ENCODE assay signal across 22 cellular contexts in genomic region chr10:116611153-116611545, GRCh38. TPM values are rescaled to one million over a fixed set of nuclear protein-coding genes. Genes with fewer than 3 reads are reported as not detected.
"Had no signal": no experiment of that assay in that cellular context is flagged by ENCODE, and none has a peak within 500 bp of the region (broad histone marks: within the 10 kb centered on the region; RNA-seq: fewer than 3 reads in every experiment).

No MANE protein-coding gene starts in this region.

- H3K4me3 ChIP-seq: K562, SJCRH30 had no signal

- ATAC-seq: K562, SK-N-SH treated with all-trans-retinoic acid at 6 μM for 48 hours had no signal

- H3K9ac ChIP-seq: KMS-11 had no signal

- H3K27ac Mint-ChIP-seq: IgD-negative memory B cell had no signal

- H3K36me3 Mint-ChIP-seq: IgD-negative memory B cell had no signal

- H3K4me3 Mint-ChIP-seq: IgD-negative memory B cell had no signal

- H3K4me2 ChIP-seq: KMS-11 had no signal

- H3K9me3 ChIP-seq: SJCRH30 had no signal

- H3K27me3 ChIP-seq: SJCRH30 had no signal

- H3K27ac ChIP-seq: HL-60, KMS-11, RWPE1, SJCRH30 had no signal

- H3K36me3 ChIP-seq: SJCRH30 had no signal

- DNase-seq: Kasumi-1, MM.1S, NCI-H1092 treated with DMSO at 0.1 percent for 48 hours, NCI-H1436, NCI-H1694, NCI-H187 treated with DMSO at 0.1 percent for 48 hours, NCI-H2029 treated with DMSO at 0.1 percent for 48 hours, NCI-H2171 treated with DMSO at 0.1 percent for 48 hours, NCI-H345, NCI-H446 treated with DMSO at 0.1 percent for 48 hours, NCI-H510A treated with DMSO at 0.1 percent for 48 hours, NCI-H526, NCI-H748 treated with DMSO at 0.1 percent for 48 hours, SHP77 treated with DMSO at 0.1 percent for 48 hours, SJCRH30 had no signal

- H3K4me1 ChIP-seq: SJCRH30 had no signal

RNA-seq across cellular contexts. Expression of gene PNLIPRP2, which starts 9.6 kb away (rescaled TPM):
- total RNA-seq: M059J, SJCRH30 had no signal
- polyA plus RNA-seq: IgD-negative memory B cell, K562 had no signal

RNA-seq across cellular contexts. Expression of gene PNLIPRP1, which starts 20.4 kb away (rescaled TPM):
- total RNA-seq: M059J, SJCRH30 had no signal
- polyA plus RNA-seq: IgD-negative memory B cell, K562 had no signal
